Comparison of ENCODE assay signal across 4 cellular contexts in the genomic region with DNA sequence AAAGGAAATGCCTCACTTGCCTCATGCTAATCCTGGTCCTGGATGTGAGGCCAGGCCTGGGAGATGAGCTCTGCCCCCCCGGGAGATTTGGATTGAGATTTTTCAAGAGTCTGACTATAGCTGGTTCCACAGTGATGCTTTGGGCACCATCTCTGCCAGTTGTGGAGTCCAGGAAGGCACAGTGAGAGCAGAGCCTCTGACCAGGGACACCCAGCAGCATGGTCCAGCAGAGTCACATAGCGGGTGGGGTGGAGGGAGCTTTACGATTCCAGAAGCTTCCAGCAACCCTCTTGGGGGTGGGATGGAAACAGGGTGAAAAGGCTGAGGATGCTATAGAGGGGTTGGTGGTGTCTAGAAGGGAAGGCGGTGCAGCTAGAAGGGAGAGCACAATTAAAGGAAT. TPM values are rescaled to one million over a fixed set of nuclear protein-coding genes. Genes with fewer than 3 reads are reported as not detected.
"Had no signal": no experiment of that assay in that cellular context is flagged by ENCODE, and none has a peak within 500 bp of the region (broad histone marks: within the 10 kb centered on the region; RNA-seq: fewer than 3 reads in every experiment).

No MANE protein-coding gene starts in this region.

- H3K4me3 ChIP-seq: GM12878 had no signal

- ATAC-seq: GM12878 had no signal

- DNase-seq: GDM1, GF-D8 had no signal

RNA-seq across cellular contexts. Expression of gene SLC32A1, which starts 8.7 kb away (rescaled TPM):
- total RNA-seq: G401, GM12878 had no signal
- polyA plus RNA-seq: GM12878 had no signal
